Comparison of ENCODE assay signal across 8 cellular contexts in the genomic region with DNA sequence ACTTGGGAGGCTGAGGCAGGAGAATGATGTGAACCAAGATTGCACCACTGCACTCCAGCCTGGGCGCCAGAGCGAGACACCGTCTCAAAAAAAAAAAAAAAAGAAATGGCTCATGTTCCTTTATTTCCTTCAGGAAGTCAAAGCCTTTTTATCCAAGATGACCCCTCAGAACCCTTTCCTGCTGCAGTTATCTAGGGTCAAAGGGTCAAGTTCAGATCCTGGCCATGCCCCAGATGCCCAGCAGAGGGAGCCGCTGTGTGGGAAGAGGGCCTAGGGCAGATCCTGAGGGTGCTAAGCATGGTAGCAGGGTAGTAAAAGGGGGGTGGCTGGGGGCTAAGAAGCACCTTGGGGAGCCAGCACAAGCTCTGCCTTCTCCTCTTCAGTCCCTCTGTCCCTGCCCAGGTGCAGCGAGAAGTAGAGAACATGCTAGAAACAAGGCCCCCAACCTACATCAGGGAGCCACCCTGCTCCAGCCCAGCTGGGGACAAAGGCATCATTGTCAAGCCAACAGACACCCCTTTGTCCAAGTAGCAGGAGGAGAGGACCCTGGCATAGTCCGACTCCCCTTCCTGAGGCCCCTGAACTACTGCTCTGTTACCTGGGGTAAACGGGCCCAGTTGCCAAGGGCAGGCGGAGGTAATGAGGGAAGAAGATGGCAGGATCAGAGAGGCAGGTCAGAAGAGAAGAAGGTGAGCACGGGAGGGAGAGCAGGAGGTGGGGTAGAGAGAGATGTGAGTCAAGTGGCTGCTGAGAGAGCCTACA. TPM values are rescaled to one million over a fixed set of nuclear protein-coding genes. Genes with fewer than 3 reads are reported as not detected.
A peak's percentile ranks its signal among the peaks of the same experiment; 100 is the strongest.
DNase-seq lines count a peak whose midpoint lies in the region; ATAC-seq and TF ChIP-seq lines count a peak whose summit lies in the region.

No MANE protein-coding gene starts in this region.

- H3K9me3 Mint-ChIP-seq in memory B cell, result no peaks in the 10 kb centered on the region
- no peaks in the 10 kb centered on the region for H3K9me3 Mint-ChIP-seq in stimulated activated naive CD8-positive, alpha-beta T cell treated with anti-CD3 and anti-CD28 coated beads, Interleukin-15, amount 100 ng/mL, for 72 hours

- H3K4me3 Mint-ChIP-seq in memory B cell, result no peak overlapping the region
- H3K4me3 Mint-ChIP-seq in stimulated activated naive CD8-positive, alpha-beta T cell treated with anti-CD3 and anti-CD28 coated beads, Interleukin-15, amount 100 ng/mL, for 72 hours, result no peak overlapping the region

- peak; percentile 67 for TF ChIP-seq CTCF in LNCaP clone FGC (IDR thresholded peaks at IDR 0.05; ENCODE audit: control insufficient read depth, extremely low read depth, insufficient read depth)

- ATAC-seq in memory B cell (ENCODE audit: low read depth), result peak; percentile 57
- peak; percentile 63 for ATAC-seq in stimulated activated naive CD8-positive, alpha-beta T cell treated with anti-CD3 and anti-CD28 coated beads, Interleukin-15, amount 100 ng/mL, for 72 hours

- H3K27ac Mint-ChIP-seq in memory B cell, result no peak overlapping the region
- no peak overlapping the region for H3K27ac Mint-ChIP-seq in stimulated activated naive CD8-positive, alpha-beta T cell treated with anti-CD3 and anti-CD28 coated beads, Interleukin-15, amount 100 ng/mL, for 72 hours

- no peaks in the 10 kb centered on the region for H3K36me3 Mint-ChIP-seq in memory B cell

- peaks cover 10% of the 10 kb centered on the region for H3K27me3 Mint-ChIP-seq in memory B cell
- peaks cover 16% of the 10 kb centered on the region for H3K27me3 Mint-ChIP-seq in stimulated activated naive CD8-positive, alpha-beta T cell treated with anti-CD3 and anti-CD28 coated beads, Interleukin-15, amount 100 ng/mL, for 72 hours

- DNase-seq in SIG-M5 treated with dmso at 0.1 percent for 504 hours (lab: John Stamatoyannopoulos, UW; ENCODE audit: unreplicated experiment), result peak; percentile 63
- no peak for DNase-seq in SIG-M5 (lab: John Stamatoyannopoulos, UW)
- no peak for DNase-seq in LNCaP clone FGC (ENCODE audit: low read depth)
- DNase-seq in activated CD4-positive, alpha-beta T cell treated with anti-CD3 and anti-CD28 coated beads for 48 hours, result peak; percentile 75
- DNase-seq in dermis microvascular lymphatic vessel endothelial cell (ENCODE audit: low read depth in 2 of 2), result peak; percentile 15 to 53
- peak in 1 of 2 donors; percentile 33 for DNase-seq in memory B cell (ENCODE audit: low spot score in 2 of 2)
- DNase-seq in stimulated activated naive CD8-positive, alpha-beta T cell treated with anti-CD3 and anti-CD28 coated beads, Interleukin-15, amount 100 ng/mL, for 72 hours, result peak in 1 of 2 donors; percentile 60
- no peak for DNase-seq in dedifferentiated amniotic fluid mesenchymal stem cell (ENCODE audit: extremely low spot score)

- no peak overlapping the region for H3K4me3 ChIP-seq in LNCaP clone FGC (ENCODE audit: low read depth, low read length)

- H3K4me1 Mint-ChIP-seq in memory B cell, result peaks cover 9% of the 10 kb centered on the region
- H3K4me1 Mint-ChIP-seq in stimulated activated naive CD8-positive, alpha-beta T cell treated with anti-CD3 and anti-CD28 coated beads, Interleukin-15, amount 100 ng/mL, for 72 hours, result peaks cover 6% of the 10 kb centered on the region

RNA-seq across cellular contexts. Expression of gene NFE2, which starts 6.5 kb away (rescaled TPM):
- total RNA-seq in dermis microvascular lymphatic vessel endothelial cell, result not detected in 2 replicates

RNA-seq across cellular contexts. Expression of gene HNRNPA1, which starts 13.8 kb away (rescaled TPM):
- total RNA-seq in dermis microvascular lymphatic vessel endothelial cell, result 339 and 443 TPM in 2 replicates

RNA-seq across cellular contexts. Expression of gene CBX5, which starts 14.4 kb away (rescaled TPM):
- 30.9 and 31.9 TPM in 2 replicates for total RNA-seq in dermis microvascular lymphatic vessel endothelial cell

RNA-seq across cellular contexts. Expression of gene COPZ1, which starts 30.6 kb away (rescaled TPM):
- total RNA-seq in dermis microvascular lymphatic vessel endothelial cell, result 75.4 and 96.7 TPM in 2 replicates

Comparison
In these comparisons a context has a peak if more than half of its experiments do, and no peak if none do; other contexts are left out.
1. DNase-seq: peak in SIG-M5 treated with dmso at 0.1 percent for 504 hours (single experiment), activated CD4-positive, alpha-beta T cell treated with anti-CD3 and anti-CD28 coated beads for 48 hours (single experiment) and dermis microvascular lymphatic vessel endothelial cell (2 of 2); none in SIG-M5 (single experiment), LNCaP clone FGC (single experiment) and dedifferentiated amniotic fluid mesenchymal stem cell (single experiment).